1 cellular context compared by ENCODE assay signal in the genomic region with DNA sequence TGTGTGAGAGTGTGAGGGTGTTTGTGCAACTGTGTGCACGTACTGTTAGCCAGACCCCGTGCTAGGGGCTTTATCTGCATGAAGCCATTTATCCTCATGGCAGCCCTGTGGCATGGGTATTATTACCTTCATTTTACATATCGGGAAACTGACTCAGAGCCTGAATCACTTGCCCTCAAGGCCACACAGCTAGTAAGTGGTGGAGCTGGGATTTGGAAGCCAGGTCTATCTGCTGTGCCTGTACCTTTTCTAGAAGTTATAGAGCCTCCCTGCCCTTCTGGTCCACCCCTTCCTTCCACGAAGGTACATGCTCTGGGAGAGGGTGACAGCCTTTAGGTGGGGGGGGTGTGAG.
TF ChIP-seq lines count a peak whose summit lies in the region.

No MANE protein-coding gene starts in this region.

TF ChIP-seq in IMR-90, 13 proteins besides CTCF, POLR2A, EP300 and RAD21:
- TF ChIP-seq CHD1 (IDR thresholded peaks at IDR 0.05; ENCODE audit: low read depth, low read length) = no peak
- TF ChIP-seq RCOR1 (IDR thresholded peaks at IDR 0.05; ENCODE audit: insufficient replicate concordance, low read length) = no peak
- TF ChIP-seq MAFK (IDR thresholded peaks at IDR 0.05; ENCODE audit: low read depth, low read length) = no peak
- TF ChIP-seq FOS (IDR thresholded peaks at IDR 0.05; ENCODE audit: low read depth, low read length) = no peak
- no peak for TF ChIP-seq MAZ (IDR thresholded peaks at IDR 0.05; ENCODE audit: borderline replicate concordance, low read depth, low read length)
TF ChIP-seq in IMR-90: peak in this region for 0.
